ENCODE assay signal across 8 cellular contexts in the genomic region with DNA sequence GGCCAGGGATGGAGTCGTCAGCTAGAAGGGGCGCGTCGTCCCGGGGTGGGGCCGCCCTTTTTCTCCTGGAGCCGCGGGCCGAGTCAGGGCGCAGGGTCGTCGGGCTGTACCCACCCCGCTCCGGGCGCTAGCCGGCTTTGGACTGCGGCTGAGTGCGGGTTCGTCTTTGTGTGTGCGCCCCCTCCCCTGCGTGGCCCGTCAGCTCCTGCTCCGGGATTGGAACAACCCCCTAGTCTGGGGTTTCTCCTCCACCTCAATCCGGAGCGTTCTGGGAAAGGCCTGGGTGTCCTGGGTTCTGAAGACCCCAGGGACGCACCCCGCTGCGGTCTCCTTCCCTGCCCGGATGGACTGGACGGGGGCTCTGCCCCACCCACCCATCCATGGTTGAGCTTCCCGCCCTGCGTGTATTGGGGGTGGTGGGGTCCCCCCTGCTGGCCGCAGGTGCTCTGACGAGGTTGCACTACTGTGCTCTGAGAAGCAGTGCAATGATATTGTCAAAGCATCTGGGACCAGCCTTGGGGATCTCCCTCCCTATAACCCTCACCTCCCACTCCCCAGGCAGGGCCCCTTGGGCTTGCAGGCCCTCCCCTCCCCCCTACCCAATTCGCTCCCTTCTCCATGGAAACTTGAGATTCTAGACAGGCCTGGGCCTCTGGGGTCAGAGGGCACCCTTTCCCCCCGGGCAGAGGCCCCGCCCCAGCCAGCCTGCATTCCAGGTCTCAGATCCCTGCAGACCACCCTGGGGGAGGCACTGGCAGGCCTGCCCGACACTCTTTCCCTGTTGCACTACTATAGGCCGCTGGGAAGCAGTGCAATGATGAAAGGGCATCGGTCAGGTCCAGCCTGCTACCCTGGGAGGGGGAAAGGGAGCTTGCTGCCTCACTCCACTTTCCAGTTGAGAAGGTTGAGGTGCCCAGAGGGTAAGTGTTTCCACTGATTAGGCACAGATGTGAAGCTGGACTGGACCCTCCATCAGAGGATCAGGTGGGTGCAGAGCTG. TPM values are rescaled to one million over a fixed set of nuclear protein-coding genes. Genes with fewer than 3 reads are reported as not detected.
DNase-seq lines count a peak whose midpoint lies in the region; ATAC-seq, FAIRE-seq and TF ChIP-seq lines count a peak whose summit lies in the region.

No MANE protein-coding gene starts in this region.

- H3K36me3 ChIP-seq in Karpas-422 (ENCODE audit: insufficient read depth, low read length) = peaks cover 4% of the 10 kb centered on the region; the same call in 1 of the 2 replicates
- peaks cover 0 to 5% of the 10 kb centered on the region in 2 experiments for H3K36me3 ChIP-seq in endothelial cell of umbilical vein (ENCODE audit: control insufficient read depth in 2 of 2, extremely low read depth in 1 of 2, insufficient read depth in 2 of 2, low read length in 2 of 2)
- no peaks in the 10 kb centered on the region for H3K36me3 ChIP-seq in psoas muscle (ENCODE audit: insufficient read depth in 1 of 2, low read depth in 1 of 2)

- H3K4me2 ChIP-seq in Karpas-422 (ENCODE audit: low read depth, low read length, poor library complexity, severe bottlenecking) (peak overlapping the region; percentile 94), endothelial cell of umbilical vein (ENCODE audit: insufficient read depth, low read length) (peak overlapping the region; percentile 93)

- no peaks in the 10 kb centered on the region for H3K9me2 ChIP-seq in Karpas-422 (replicated peaks; ENCODE audit: insufficient read depth, low read length)

- TF ChIP-seq POLR2A in endothelial cell of umbilical vein (IDR thresholded peaks at IDR 0.05; ENCODE audit: low read depth, low read length) = no peak

- peak; percentile 33 for TF ChIP-seq CTCF in GM12864 (IDR thresholded peaks at IDR 0.05; ENCODE audit: low read depth, low read length, missing control alignments)
- TF ChIP-seq CTCF in endothelial cell of umbilical vein (IDR thresholded peaks at IDR 0.05; ENCODE audit: extremely low read depth in 1 of 2, insufficient read depth in 1 of 2, low read depth in 1 of 2, low read length in 2 of 2) = no peak
- TF ChIP-seq CTCF in psoas muscle (IDR thresholded peaks at IDR 0.05) = no peak

- CTCF ChIA-PET in endothelial cell of umbilical vein (lab: Charles Lee) = interaction anchor here (1.3 to 3.2 kb wide), 2 partner anchors 10 to 11 kb away, joined by 4 to 16 read pairs; no protein-coding TSS in a partner anchor

- H3K9ac ChIP-seq in Karpas-422 (ENCODE audit: low read length) = peak overlapping the region; percentile 80
- H3K9ac ChIP-seq in endothelial cell of umbilical vein (replicated peaks; ENCODE audit: extremely low read depth, insufficient read depth, low read length) = peak overlapping the region; percentile 78

- dilution Hi-C loops in endothelial cell of umbilical vein (cut with MboI; ENCODE audit: extremely low pct_ligation_motif_present, low sequenced_read_pairs) = no loop called here

- WGBS in psoas muscle, 3 donors = 25 to 31% (median 27%) methylated on average over 30 to 40 of the region's 40 CpGs

- BruUV-seq in endothelial cell of umbilical vein (replicated peaks; lab: Mats Ljungman, UMichigan) = TSS peak; percentile 33

- FAIRE-seq in endothelial cell of umbilical vein (lab: Jason Lieb, UNC) = no peak

- H3K27ac ChIP-seq in Karpas-422 (ENCODE audit: low read length) (peak overlapping the region; percentile 44; the same call in 1 of the 2 replicates), endothelial cell of umbilical vein (ENCODE audit: insufficient read depth, low read depth, low read length) (peak overlapping the region; percentile 61), psoas muscle (no peak overlapping the region)

- intact Hi-C loops in endothelial cell of umbilical vein (cut with micrococcal nuclease) (loop anchor here (10.0 kb wide), 1 partner anchor 162 kb away; no protein-coding TSS in a partner anchor), psoas muscle (cut with DNase I) (no loop called here)

- H3K27me3 ChIP-seq in Karpas-422 (ENCODE audit: low read length) = no peaks in the 10 kb centered on the region
- H3K27me3 ChIP-seq in endothelial cell of umbilical vein (ENCODE audit: control insufficient read depth in 2 of 2, insufficient read depth in 2 of 2, low read length in 2 of 2) = no peaks in the 10 kb centered on the region
- H3K27me3 ChIP-seq in psoas muscle (ENCODE audit: insufficient read depth in 3 of 3, low read length in 2 of 3) = peaks cover 0 to 10% (median 4%) of the 10 kb centered on the region in 3 donors

- H3K4me1 ChIP-seq in Karpas-422 (ENCODE audit: low read length) = peaks cover 32% of the 10 kb centered on the region
- H3K4me1 ChIP-seq in endothelial cell of umbilical vein (ENCODE audit: control insufficient read depth, extremely low read depth, insufficient read depth, low read length) = peaks cover 17% of the 10 kb centered on the region
- H3K4me1 ChIP-seq in psoas muscle = peaks cover 15% of the 10 kb centered on the region

- POLR2A ChIA-PET in endothelial cell of umbilical vein (lab: Charles Lee) = no interaction called here

- ATAC-seq in psoas muscle = peak in 2 of 4 donors; percentile 8 to 13

- H4K20me1 ChIP-seq in Karpas-422 (ENCODE audit: insufficient read depth, low read depth, low read length) = no peaks in the 10 kb centered on the region
- no peaks in the 10 kb centered on the region for H4K20me1 ChIP-seq in endothelial cell of umbilical vein (replicated peaks; ENCODE audit: control insufficient read depth, extremely low read depth, insufficient read depth, low read length)

- H2AFZ ChIP-seq in Karpas-422 (ENCODE audit: low read length) (peak overlapping the region; percentile 77; the same call in 1 of the 2 replicates), endothelial cell of umbilical vein (ENCODE audit: low read depth, low read length) (peak overlapping the region; percentile 90)

- H3K79me2 ChIP-seq in Karpas-422 (ENCODE audit: low read length) (peaks cover 11% of the 10 kb centered on the region), endothelial cell of umbilical vein (ENCODE audit: control insufficient read depth, insufficient read depth, low read length) (peaks cover 17% of the 10 kb centered on the region)

- DNase-seq in GM12864 (ENCODE audit: low read depth) = no peak
- peak; percentile 60 for DNase-seq in Karpas-422
- no peak for DNase-seq in endothelial cell of umbilical vein (ENCODE audit: low read depth, low spot score)
- no peak for DNase-seq in psoas muscle
- DNase-seq in stimulated activated CD4-positive, alpha-beta T cell treated with anti-CD3 and anti-CD28 coated beads, Interleukin-4, amount 100 ng/mL, for 24 hours = no peak
- DNase-seq in stimulated activated CD4-positive, alpha-beta T cell treated with anti-CD3 and anti-CD28 coated beads, Interleukin-4, amount 100 ng/mL, for 4 hours = no peak
- DNase-seq in NCI-H1105 treated with DMSO at 0.1 percent for 48 hours (lab: John Stamatoyannopoulos, UW) = no peak
- no peak for DNase-seq in NK-92 (lab: John Stamatoyannopoulos, UW; ENCODE audit: unreplicated experiment)

- no peaks in the 10 kb centered on the region for H3K9me1 ChIP-seq in endothelial cell of umbilical vein (replicated peaks; ENCODE audit: control insufficient read depth, extremely low read depth, insufficient read depth, low read length)

- no peaks in the 10 kb centered on the region for H3K9me3 ChIP-seq in Karpas-422 (ENCODE audit: low read length)
- no peaks in the 10 kb centered on the region for H3K9me3 ChIP-seq in endothelial cell of umbilical vein (replicated peaks; ENCODE audit: control insufficient read depth, insufficient read depth, low read length)
- H3K9me3 ChIP-seq in psoas muscle = no peaks in the 10 kb centered on the region

- H3K4me3 ChIP-seq in GM12864 (ENCODE audit: low read depth, low read length) (peak overlapping the region; percentile 74), Karpas-422 (ENCODE audit: low read length) (peak overlapping the region; percentile 77), endothelial cell of umbilical vein (replicated peaks in 1 of 3; ENCODE audit: insufficient read depth in 1 of 3, low read depth in 1 of 3, low read length in 3 of 3) (peak overlapping the region; percentile 64 to 85 (median 66)), psoas muscle (peak overlapping the region; percentile 66)

RNA-seq across cellular contexts. Expression of gene SDF2L1, which starts 10.7 kb away (rescaled TPM):
- total RNA-seq in Karpas-422 (2014; rRNA removed; shearing (Covaris generic); ENCODE audit: low replicate concordance) = 19.0 and 72.9 TPM in 2 replicates
- total RNA-seq in endothelial cell of umbilical vein (66.7 and 75.1 TPM in 2 replicates), psoas muscle (10 to 100 TPM in 3 of 4 donors, 1 to 10 TPM in 1; 6.9 to 13.0 (median 11.6) TPM)
- polyA plus RNA-seq in endothelial cell of umbilical vein (79.5 and 111 TPM in 2 replicates), psoas muscle (10 to 100 TPM; 16.8 to 53.5 (median 26.0) TPM)
- polyA plus RNA-seq in endothelial cell of umbilical vein (2011; cell fraction: cytosol; rRNA removed) = 55.0 and 70.5 TPM in 2 replicates
- polyA plus RNA-seq in endothelial cell of umbilical vein (2011; cell fraction: nucleus; rRNA removed) = 19.9 and 24.7 TPM in 2 replicates
- 49.8 and 57.5 TPM in 2 replicates for polyA plus RNA-seq in endothelial cell of umbilical vein (2012)
- 22.9 and 30.2 TPM in 2 replicates for polyA minus RNA-seq in endothelial cell of umbilical vein
- 26.1 TPM for polyA minus RNA-seq in endothelial cell of umbilical vein (2011; cell fraction: cytosol; rRNA and poly(A)+ RNA removed)
- 8.0 and 9.9 TPM in 2 replicates for polyA minus RNA-seq in endothelial cell of umbilical vein (2011; cell fraction: nucleus; rRNA and poly(A)+ RNA removed)

RNA-seq across cellular contexts. Expression of gene PPIL2, which starts 13.0 kb away (rescaled TPM):
- 32.8 and 39.6 TPM in 2 replicates for total RNA-seq in Karpas-422 (2014; rRNA removed; shearing (Covaris generic); ENCODE audit: low replicate concordance)
- 45.3 and 47.9 TPM in 2 replicates for total RNA-seq in endothelial cell of umbilical vein
- 49.7 and 50.2 TPM in 2 replicates for polyA plus RNA-seq in endothelial cell of umbilical vein
- 39.7 and 41.8 TPM in 2 replicates for polyA plus RNA-seq in endothelial cell of umbilical vein (2011; cell fraction: cytosol; rRNA removed)
- 200 and 207 TPM in 2 replicates for polyA plus RNA-seq in endothelial cell of umbilical vein (2011; cell fraction: nucleus; rRNA removed)
- 29.8 and 33.5 TPM in 2 replicates for polyA plus RNA-seq in endothelial cell of umbilical vein (2012)
- 51.3 and 55.2 TPM in 2 replicates for polyA minus RNA-seq in endothelial cell of umbilical vein
- 9.0 TPM for polyA minus RNA-seq in endothelial cell of umbilical vein (2011; cell fraction: cytosol; rRNA and poly(A)+ RNA removed)
- 54.5 and 66.9 TPM in 2 replicates for polyA minus RNA-seq in endothelial cell of umbilical vein (2011; cell fraction: nucleus; rRNA and poly(A)+ RNA removed)
- 10 to 100 TPM; 19.3 to 31.6 (median 21.6) TPM for total RNA-seq in psoas muscle
- 10 to 100 TPM; 15.6 to 24.7 (median 17.4) TPM for polyA plus RNA-seq in psoas muscle

RNA-seq across cellular contexts. Expression of gene CCDC116, which starts 20.3 kb away (rescaled TPM):
- 0.11 and 1.3 TPM in 2 replicates for total RNA-seq in Karpas-422 (2014; rRNA removed; shearing (Covaris generic); ENCODE audit: low replicate concordance)
- 0.33 and 0.53 TPM in 2 replicates for total RNA-seq in endothelial cell of umbilical vein
- polyA plus RNA-seq in endothelial cell of umbilical vein = 0.18 and 0.21 TPM in 2 replicates
- 0.10 TPM in 2 replicates for polyA plus RNA-seq in endothelial cell of umbilical vein (2011; cell fraction: cytosol; rRNA removed)
- 1.4 and 2.0 TPM in 2 replicates for polyA plus RNA-seq in endothelial cell of umbilical vein (2011; cell fraction: nucleus; rRNA removed)
- polyA plus RNA-seq in endothelial cell of umbilical vein (2012) = 0.15 and 0.18 TPM in 2 replicates
- polyA minus RNA-seq in endothelial cell of umbilical vein = 0.17 and 0.64 TPM in 2 replicates
- polyA minus RNA-seq in endothelial cell of umbilical vein (2011; cell fraction: cytosol; rRNA and poly(A)+ RNA removed) = not detected
- polyA minus RNA-seq in endothelial cell of umbilical vein (2011; cell fraction: nucleus; rRNA and poly(A)+ RNA removed) = 0.43 and 0.77 TPM in 2 replicates
- under 1 TPM; 0.13 to 0.24 (median 0.20) TPM for total RNA-seq in psoas muscle
- polyA plus RNA-seq in psoas muscle = under 1 TPM; 0.07 to 0.32 (median 0.14) TPM

RNA-seq across cellular contexts. Expression of gene YDJC, which starts 23.0 kb away (rescaled TPM):
- total RNA-seq in Karpas-422 (2014; rRNA removed; shearing (Covaris generic); ENCODE audit: low replicate concordance) = 59.1 and 109 TPM in 2 replicates
- total RNA-seq in endothelial cell of umbilical vein = 23.8 and 27.2 TPM in 2 replicates
- polyA plus RNA-seq in endothelial cell of umbilical vein = 29.9 and 40.8 TPM in 2 replicates
- 14.3 and 23.8 TPM in 2 replicates for polyA plus RNA-seq in endothelial cell of umbilical vein (2011; cell fraction: cytosol; rRNA removed)
- 14.5 and 15.0 TPM in 2 replicates for polyA plus RNA-seq in endothelial cell of umbilical vein (2011; cell fraction: nucleus; rRNA removed)
- polyA plus RNA-seq in endothelial cell of umbilical vein (2012) = 15.7 and 20.2 TPM in 2 replicates
- polyA minus RNA-seq in endothelial cell of umbilical vein = 10.9 and 12.1 TPM in 2 replicates
- polyA minus RNA-seq in endothelial cell of umbilical vein (2011; cell fraction: cytosol; rRNA and poly(A)+ RNA removed) = 31.1 TPM
- 8.1 and 13.8 TPM in 2 replicates for polyA minus RNA-seq in endothelial cell of umbilical vein (2011; cell fraction: nucleus; rRNA and poly(A)+ RNA removed)
- 1 to 10 TPM; 2.4 to 5.4 (median 3.3) TPM for total RNA-seq in psoas muscle
- 1 to 10 TPM; 3.6 to 5.8 (median 4.0) TPM for polyA plus RNA-seq in psoas muscle
